In the genomic region with DNA sequence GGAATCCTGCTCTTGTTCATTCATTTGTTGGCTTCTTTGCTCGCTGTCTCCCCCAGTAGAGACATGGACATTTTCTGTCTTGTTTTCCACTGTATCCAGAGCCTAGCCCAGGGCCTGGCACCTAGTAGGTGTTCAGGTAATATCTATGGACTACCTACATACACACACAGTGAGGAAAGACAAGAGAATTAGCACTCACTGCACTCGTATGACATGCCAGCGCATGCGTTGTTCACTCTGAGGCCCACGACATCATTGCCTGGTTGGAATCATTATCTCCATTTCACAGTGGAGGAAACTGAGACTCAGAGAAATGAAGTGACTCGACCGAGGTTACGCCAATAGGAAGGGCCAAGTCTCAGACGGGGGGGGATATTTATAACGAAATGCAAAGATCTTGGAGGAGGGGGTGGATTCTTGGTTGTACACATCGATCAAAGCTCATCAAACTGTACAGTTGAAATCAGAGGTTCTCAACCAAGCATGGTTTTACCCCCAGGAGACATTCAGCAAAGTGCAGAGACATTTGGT, we compare ENCODE assay signal across 13 cellular contexts.
DNase-seq lines count a peak whose midpoint lies in the region; ATAC-seq, FAIRE-seq and TF ChIP-seq lines count a peak whose summit lies in the region.
"Had no signal": no experiment of that assay in that cellular context is flagged by ENCODE, and none has a peak within 500 bp of the region (broad histone marks: within the 10 kb centered on the region; RNA-seq: fewer than 3 reads in every experiment).

No MANE protein-coding gene starts in this region.

- WGBS in mesenchymal stem cell, result 92% methylated on average over 11 of the region's 11 CpGs
- 58 to 89% (median 72%) methylated on average over 11 of the region's 11 CpGs for WGBS in small intestine, 3 donors

- peak overlapping the region; percentile 90 for H4K91ac ChIP-seq in mesenchymal stem cell (ENCODE audit: low read length)

- intact Hi-C loops in left lung (cut with DNase I) (no loop called here), left colon (cut with DNase I, micrococcal nuclease) (loop anchor here in 1 of 2 donors (10.0 kb wide), 1 partner anchor 175 kb away; a partner anchor contains a TSS)

- H3K14ac ChIP-seq in mesenchymal stem cell (ENCODE audit: low read length in 2 of 2), result no peak overlapping the region

- TF ChIP-seq CTCF in RWPE1 (conservative IDR thresholded peaks at IDR 0.05; ENCODE audit: low read depth) (no peak), left lung (IDR thresholded peaks at IDR 0.05) (no peak)

- no peak overlapping the region for H3K4me3 ChIP-seq in BLaER1
- H3K4me3 ChIP-seq in mesenchymal stem cell (ENCODE audit: insufficient read depth in 1 of 2, low read depth in 1 of 2, low read length in 2 of 2), result no peak overlapping the region
- H3K4me3 ChIP-seq in small intestine (ENCODE audit: low read depth in 1 of 2, low read length in 2 of 2), result no peak overlapping the region
- no peak overlapping the region for H3K4me3 ChIP-seq in left lung
- H3K4me3 ChIP-seq: SJCRH30 had no signal

- no peak for FAIRE-seq in small intestine (lab: Jason Lieb, UNC)
- FAIRE-seq: D721Med had no signal

- H3K9ac ChIP-seq in BLaER1 (0 out of 2 replicates have a peak overlapping the region, but pooled peaks have one; percentile 8), mesenchymal stem cell (ENCODE audit: low read length) (no peak overlapping the region)

- ATAC-seq in left lung, result no peak
- no peak for ATAC-seq in left colon

- no peak overlapping the region for H2BK120ac ChIP-seq in mesenchymal stem cell (ENCODE audit: low read depth, low read length)

- H3K4ac ChIP-seq in mesenchymal stem cell (ENCODE audit: low read depth in 1 of 2, low read length in 2 of 2), result peak overlapping the region in 1 of 2 experiments; percentile 70

- no peaks in the 10 kb centered on the region for H3K79me1 ChIP-seq in mesenchymal stem cell (replicated peaks; ENCODE audit: low read length, poor library complexity, severe bottlenecking)

- no peak overlapping the region for H3K23ac ChIP-seq in mesenchymal stem cell (ENCODE audit: low read length in 2 of 2)

- DNase-seq in RWPE1 (ENCODE audit: low spot score) (no peak), mesenchymal stem cell (no peak), small intestine (no peak), left lung (no peak), NCI-H2227 (lab: John Stamatoyannopoulos, UW; ENCODE audit: unreplicated experiment) (no peak), left colon (no peak), COLO668 (lab: John Stamatoyannopoulos, UW; ENCODE audit: unreplicated experiment) (no peak)
- DNase-seq: CD4-positive, alpha-beta T cell; H7; NCI-H187 had no signal

- peak overlapping the region; percentile 12 for H2BK15ac ChIP-seq in mesenchymal stem cell (ENCODE audit: low read depth, poor library complexity, severe bottlenecking)

- no peaks in the 10 kb centered on the region for H4K20me1 ChIP-seq in BLaER1

- CTCF ChIA-PET in RWPE1 (lab: Yijun Ruan, JAX), result interaction anchor here (0.5 to 0.9 kb wide), 4 partner anchors 38 to 177 kb away, joined by 3 read pairs; no protein-coding TSS in a partner anchor

- no peak overlapping the region for H2AFZ ChIP-seq in mesenchymal stem cell (ENCODE audit: low read depth, low read length)

- peak overlapping the region; percentile 80 to 96 for H2BK12ac ChIP-seq in mesenchymal stem cell (ENCODE audit: low read length in 2 of 2)

- H3K27ac ChIP-seq in BLaER1 (peak overlapping the region; percentile 46; the same call in 1 of the 2 replicates), RWPE1 (peak overlapping the region; percentile 41), mesenchymal stem cell (ENCODE audit: low read length, poor library complexity, severe bottlenecking) (no peak overlapping the region), small intestine (ENCODE audit: low read depth in 1 of 2, low read length in 1 of 2) (peak overlapping the region; percentile 75 to 86), left lung (peak overlapping the region in 1 of 2 donors; percentile 28)
- H3K27ac ChIP-seq: SJCRH30 had no signal

- POLR2A ChIA-PET in RWPE1 (lab: Yijun Ruan, JAX; ENCODE audit: low non-redundant PET), result interaction anchor here (0.6 kb wide), 1 partner anchor 1118 kb away, joined by 3 read pairs; no protein-coding TSS in a partner anchor

- H3K36me3 ChIP-seq in BLaER1 (no peaks in the 10 kb centered on the region), mesenchymal stem cell (ENCODE audit: control insufficient read depth in 1 of 2, insufficient read depth in 2 of 2, low read depth in 1 of 2, low read length in 2 of 2) (no peaks in the 10 kb centered on the region), small intestine (ENCODE audit: control insufficient read depth in 2 of 2, insufficient read depth in 2 of 2, low read length in 2 of 2) (no peaks in the 10 kb centered on the region), left lung (no peaks in the 10 kb centered on the region)
- H3K36me3 ChIP-seq: SJCRH30 had no signal

- H3K27me3 ChIP-seq in BLaER1 (no peaks in the 10 kb centered on the region), mesenchymal stem cell (ENCODE audit: control insufficient read depth in 1 of 2, insufficient read depth in 1 of 2, low read length in 2 of 2) (no peaks in the 10 kb centered on the region), small intestine (ENCODE audit: control insufficient read depth in 2 of 2, insufficient read depth in 2 of 2, low read length in 2 of 2) (no peaks in the 10 kb centered on the region), left lung (no peaks in the 10 kb centered on the region)
- H3K27me3 ChIP-seq: SJCRH30 had no signal

- no peak overlapping the region for H4K8ac ChIP-seq in mesenchymal stem cell (ENCODE audit: low read length)

- H3K4me2 ChIP-seq in BLaER1, result peak overlapping the region; percentile 78
- H3K4me2 ChIP-seq in mesenchymal stem cell (ENCODE audit: low read length, poor library complexity, severe bottlenecking), result no peak overlapping the region

- H3K4me1 ChIP-seq in BLaER1 (peaks cover 64% of the 10 kb centered on the region), mesenchymal stem cell (ENCODE audit: control insufficient read depth, insufficient read depth, low read depth, low read length) (peaks cover 6% of the 10 kb centered on the region), small intestine (ENCODE audit: control insufficient read depth in 2 of 2, insufficient read depth in 1 of 2, low read depth in 1 of 2, low read length in 1 of 2) (peaks cover 4 to 14% of the 10 kb centered on the region in 2 donors), left lung (peaks cover 3 to 17% of the 10 kb centered on the region in 2 donors)

- H2AK5ac ChIP-seq in mesenchymal stem cell (ENCODE audit: low read length, severe bottlenecking), result no peak overlapping the region

- H3K18ac ChIP-seq in mesenchymal stem cell (ENCODE audit: low read depth in 1 of 2, low read length in 2 of 2), result peak overlapping the region in 1 of 2 experiments; percentile 64

- no peak overlapping the region for H2BK5ac ChIP-seq in mesenchymal stem cell (ENCODE audit: low read depth, low read length, poor library complexity, severe bottlenecking)

- H3K9me3 ChIP-seq in BLaER1 (no peaks in the 10 kb centered on the region), mesenchymal stem cell (ENCODE audit: control insufficient read depth, low read length) (no peaks in the 10 kb centered on the region), small intestine (ENCODE audit: control insufficient read depth, low read depth) (no peaks in the 10 kb centered on the region), left lung (no peaks in the 10 kb centered on the region)
- H3K9me3 ChIP-seq: SJCRH30 had no signal
